Comparison of ENCODE assay signal across 16 cellular contexts in the genomic region with DNA sequence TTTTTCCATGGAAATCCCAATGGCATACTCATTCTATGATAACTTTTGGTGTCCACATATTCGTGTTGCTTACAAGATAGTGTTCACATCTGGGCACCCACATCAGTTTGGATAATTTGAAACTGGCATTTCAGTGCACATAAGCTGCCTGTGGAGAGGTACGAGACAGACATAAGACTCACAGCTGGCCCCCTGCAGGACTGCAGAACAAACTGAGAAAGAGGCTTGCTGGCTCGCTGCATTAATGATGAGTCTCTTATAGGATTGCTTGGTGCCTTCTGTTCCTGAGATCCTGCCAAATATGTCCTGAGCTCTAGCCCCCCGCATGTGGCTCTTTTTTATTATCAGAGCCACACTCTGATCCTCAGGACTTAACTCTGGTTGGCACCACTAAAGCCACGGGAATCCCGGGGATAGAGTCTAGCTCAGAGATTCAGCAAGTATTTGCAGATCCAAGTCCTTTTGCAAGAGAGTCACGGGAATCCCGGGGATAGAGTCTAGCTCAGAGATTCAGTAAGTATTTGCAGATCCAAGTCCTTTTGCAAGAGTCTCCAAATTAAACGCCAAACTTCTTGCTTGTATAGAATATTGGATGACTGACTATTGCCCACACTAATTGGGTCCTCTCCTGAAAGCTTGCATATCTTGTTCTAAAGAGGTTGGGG.
"Had no signal": no experiment of that assay in that cellular context is flagged by ENCODE, and none has a peak within 500 bp of the region (broad histone marks: within the 10 kb centered on the region; RNA-seq: fewer than 3 reads in every experiment).

No MANE protein-coding gene starts in this region.

- DNase-seq: activated CD4-positive, alpha-beta memory T cell treated with anti-CD3 and anti-CD28 coated beads, Interleukin-2, amount 10 ng/mL, durations not matched to agents 7 days and 5 days; activated CD4-positive, alpha-beta T cell treated with anti-CD3 and anti-CD28 coated beads, Interleukin-2, amount 10 ng/mL, durations not matched to agents 24 days and 14 days; activated effector memory CD4-positive, alpha-beta T cell treated with anti-CD3 and anti-CD28 coated beads, Interleukin-2, amount 50 U/mL, for 16 hours; activated naive CD4-positive, alpha-beta T cell treated with anti-CD3 and anti-CD28 coated beads, Interleukin-2, amount 10 ng/mL, durations not matched to agents 7 days and 5 days; activated T-cell treated with anti-CD3 and anti-CD28 coated beads for 4 hours; cerebellar nuclear complex; foreskin keratinocyte; kidney glomerular epithelial cell; left ventricle myocardium inferior; natural killer cell; stimulated activated CD4-positive, alpha-beta T cell treated with anti-CD3 and anti-CD28 coated beads, Interleukin-4, amount 100 ng/mL, for 24 hours; stimulated activated naive CD4-positive, alpha-beta T cell treated with Interleukin-2 at 50 U/mL for 16 hours; upper lobe of left lung had no signal

- H3K27me3 ChIP-seq: foreskin keratinocyte, upper lobe of left lung had no signal

- H3K4me1 ChIP-seq: foreskin keratinocyte, left ventricle myocardium inferior, upper lobe of left lung had no signal

- H3K36me3 ChIP-seq: left ventricle myocardium inferior, upper lobe of left lung had no signal

- H3K27ac ChIP-seq: coronary artery, epithelial cell of prostate, foreskin keratinocyte, left ventricle myocardium inferior, upper lobe of left lung had no signal

- ATAC-seq: activated CD4-positive, CD25-positive, alpha-beta regulatory T cell treated with anti-CD3 and anti-CD28 coated beads, Interleukin-2, amount 50 U/mL, for 24 hours; foreskin keratinocyte; natural killer cell had no signal

- H3K9me3 ChIP-seq: left ventricle myocardium inferior, upper lobe of left lung had no signal

- H3K4me3 ChIP-seq: coronary artery, left ventricle myocardium inferior, upper lobe of left lung had no signal
